Comparison of ENCODE assay signal across 16 cellular contexts in genomic region chr20:32438331-32438858, GRCh38.
A peak's percentile ranks its signal among the peaks of the same experiment; 100 is the strongest.
DNase-seq lines count a peak whose midpoint lies in the region; ATAC-seq and TF ChIP-seq lines count a peak whose summit lies in the region.
"Had no signal": no experiment of that assay in that cellular context is flagged by ENCODE, and none has a peak within 500 bp of the region (broad histone marks: within the 10 kb centered on the region; RNA-seq: fewer than 3 reads in every experiment).

No MANE protein-coding gene starts in this region.

- H3K27me3 ChIP-seq in H7 (ENCODE audit: control insufficient read depth, insufficient read depth, low read length) (no peaks in the 10 kb centered on the region), dorsolateral prefrontal cortex (no peaks in the 10 kb centered on the region)
- H3K27me3 ChIP-seq: breast epithelium, ovary had no signal

- no peak for DNase-seq in CD14-positive monocyte (ENCODE audit: low spot score)
- DNase-seq in H7 = peak; percentile 20
- no peak for DNase-seq in dorsolateral prefrontal cortex
- DNase-seq in natural killer cell = no peak
- DNase-seq in AML-193 (lab: John Stamatoyannopoulos, UW) = no peak
- DNase-seq: activated CD4-positive, CD25-positive, alpha-beta regulatory T cell treated with anti-CD3 and anti-CD28 coated beads, Interleukin-2, amount 50 U/mL, for 72 hours; activated CD8-positive, alpha-beta memory T cell treated with anti-CD3 and anti-CD28 coated beads, Interleukin-2, amount 50 U/mL, for 4 hours; DMS 273 treated with DMSO at 0.1 percent for 48 hours; GDM1; left ventricle myocardium superior; NCI-H1417 treated with DMSO at 0.1 percent for 48 hours; ovary; PC-9 had no signal

- no peaks in the 10 kb centered on the region for H3K27me3 Mint-ChIP-seq in CD14-positive monocyte (ENCODE audit: low read depth in 3 of 3)
- H3K27me3 Mint-ChIP-seq in natural killer cell (ENCODE audit: low read depth in 2 of 2) = no peaks in the 10 kb centered on the region

- H3K4me3 ChIP-seq in H7 (ENCODE audit: insufficient read depth, low read depth, low read length) (no peak overlapping the region), dorsolateral prefrontal cortex (no peak overlapping the region)
- H3K4me3 ChIP-seq: breast epithelium, ovary, PC-9 had no signal

- H3K4me1 Mint-ChIP-seq in CD14-positive monocyte = no peaks in the 10 kb centered on the region
- H3K4me1 Mint-ChIP-seq in natural killer cell = peaks cover 32 to 33% of the 10 kb centered on the region in 2 donors

- H3K4me3 Mint-ChIP-seq in CD14-positive monocyte = no peak overlapping the region
- no peak overlapping the region for H3K4me3 Mint-ChIP-seq in natural killer cell

- H3K27ac ChIP-seq in dorsolateral prefrontal cortex = peak overlapping the region in 32 of 59 donors; percentile 3 to 78 (median 50)
- H3K27ac ChIP-seq: breast epithelium, ovary, PC-9 had no signal

- peak overlapping the region in 4 of 7 donors; percentile 35 to 64 (median 44) for H3K27ac Mint-ChIP-seq in CD14-positive monocyte
- H3K27ac Mint-ChIP-seq in natural killer cell = peak overlapping the region; percentile 14 to 61

- H3K36me3 Mint-ChIP-seq in CD14-positive monocyte (peaks cover 60 to 76% of the 10 kb centered on the region in 2 donors), natural killer cell (peaks cover 9% of the 10 kb centered on the region)

- intact Hi-C loops in CD14-positive monocyte (cut with micrococcal nuclease) (no loop called here), dorsolateral prefrontal cortex (cut with DNase I) (no loop called here), natural killer cell (cut with micrococcal nuclease) (no loop called here)

- TF ChIP-seq CTCF in CD14-positive monocyte (IDR thresholded peaks at IDR 0.05) (no peak), dorsolateral prefrontal cortex (IDR thresholded peaks at IDR 0.05 in 54 of 56, conservative IDR thresholded peaks at IDR 0.05 in 2 of 56; ENCODE audit: low read depth in 1 of 56, partially characterized antibody in 56 of 56) (no peak), natural killer cell (IDR thresholded peaks at IDR 0.05) (no peak)

- no peaks in the 10 kb centered on the region for H3K9me3 Mint-ChIP-seq in CD14-positive monocyte
- no peaks in the 10 kb centered on the region for H3K9me3 Mint-ChIP-seq in natural killer cell

- peaks cover 3% of the 10 kb centered on the region for H3K36me3 ChIP-seq in H7 (replicated peaks; ENCODE audit: control insufficient read depth, insufficient read depth, low read length)
- H3K36me3 ChIP-seq: ovary had no signal

- ATAC-seq in natural killer cell (no peak), HG03460 (IDR thresholded peaks at IDR 0.05; ENCODE audit: unreplicated experiment) (no peak), GM19324 (IDR thresholded peaks at IDR 0.05; ENCODE audit: low FRiP score, unreplicated experiment) (no peak)
- ATAC-seq: left ventricle myocardium superior had no signal
